Comparison of ENCODE assay signal across 1 cellular context in the genomic region with DNA sequence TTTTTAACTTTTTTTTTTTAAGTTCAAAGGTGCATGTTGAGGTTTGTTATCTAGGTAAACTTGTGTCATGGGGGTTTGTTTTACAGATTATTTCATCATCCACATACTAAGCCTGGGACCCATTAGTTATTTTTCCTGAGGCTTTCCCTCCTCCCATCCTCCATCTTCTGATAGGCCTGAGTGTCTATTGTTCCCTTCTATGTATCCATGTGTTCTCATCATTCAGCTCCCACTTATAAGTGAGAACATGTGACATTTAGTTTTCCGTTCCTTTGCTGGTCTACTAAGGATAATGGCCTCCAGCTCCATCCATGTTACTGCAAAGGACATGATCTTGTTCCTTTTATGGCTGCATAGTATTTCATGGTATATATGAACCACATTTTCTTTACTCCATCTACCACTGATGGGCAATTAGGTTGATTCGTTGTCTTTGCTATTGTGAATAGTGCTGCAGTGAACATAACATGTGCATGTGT.
TF ChIP-seq lines count a peak whose summit lies in the region.

No MANE protein-coding gene starts in this region.

TF ChIP-seq in K562, 482 proteins besides CTCF, POLR2A, EP300 and RAD21 (continued from another document and continues in another):
- TF ChIP-seq, protein P1, sequence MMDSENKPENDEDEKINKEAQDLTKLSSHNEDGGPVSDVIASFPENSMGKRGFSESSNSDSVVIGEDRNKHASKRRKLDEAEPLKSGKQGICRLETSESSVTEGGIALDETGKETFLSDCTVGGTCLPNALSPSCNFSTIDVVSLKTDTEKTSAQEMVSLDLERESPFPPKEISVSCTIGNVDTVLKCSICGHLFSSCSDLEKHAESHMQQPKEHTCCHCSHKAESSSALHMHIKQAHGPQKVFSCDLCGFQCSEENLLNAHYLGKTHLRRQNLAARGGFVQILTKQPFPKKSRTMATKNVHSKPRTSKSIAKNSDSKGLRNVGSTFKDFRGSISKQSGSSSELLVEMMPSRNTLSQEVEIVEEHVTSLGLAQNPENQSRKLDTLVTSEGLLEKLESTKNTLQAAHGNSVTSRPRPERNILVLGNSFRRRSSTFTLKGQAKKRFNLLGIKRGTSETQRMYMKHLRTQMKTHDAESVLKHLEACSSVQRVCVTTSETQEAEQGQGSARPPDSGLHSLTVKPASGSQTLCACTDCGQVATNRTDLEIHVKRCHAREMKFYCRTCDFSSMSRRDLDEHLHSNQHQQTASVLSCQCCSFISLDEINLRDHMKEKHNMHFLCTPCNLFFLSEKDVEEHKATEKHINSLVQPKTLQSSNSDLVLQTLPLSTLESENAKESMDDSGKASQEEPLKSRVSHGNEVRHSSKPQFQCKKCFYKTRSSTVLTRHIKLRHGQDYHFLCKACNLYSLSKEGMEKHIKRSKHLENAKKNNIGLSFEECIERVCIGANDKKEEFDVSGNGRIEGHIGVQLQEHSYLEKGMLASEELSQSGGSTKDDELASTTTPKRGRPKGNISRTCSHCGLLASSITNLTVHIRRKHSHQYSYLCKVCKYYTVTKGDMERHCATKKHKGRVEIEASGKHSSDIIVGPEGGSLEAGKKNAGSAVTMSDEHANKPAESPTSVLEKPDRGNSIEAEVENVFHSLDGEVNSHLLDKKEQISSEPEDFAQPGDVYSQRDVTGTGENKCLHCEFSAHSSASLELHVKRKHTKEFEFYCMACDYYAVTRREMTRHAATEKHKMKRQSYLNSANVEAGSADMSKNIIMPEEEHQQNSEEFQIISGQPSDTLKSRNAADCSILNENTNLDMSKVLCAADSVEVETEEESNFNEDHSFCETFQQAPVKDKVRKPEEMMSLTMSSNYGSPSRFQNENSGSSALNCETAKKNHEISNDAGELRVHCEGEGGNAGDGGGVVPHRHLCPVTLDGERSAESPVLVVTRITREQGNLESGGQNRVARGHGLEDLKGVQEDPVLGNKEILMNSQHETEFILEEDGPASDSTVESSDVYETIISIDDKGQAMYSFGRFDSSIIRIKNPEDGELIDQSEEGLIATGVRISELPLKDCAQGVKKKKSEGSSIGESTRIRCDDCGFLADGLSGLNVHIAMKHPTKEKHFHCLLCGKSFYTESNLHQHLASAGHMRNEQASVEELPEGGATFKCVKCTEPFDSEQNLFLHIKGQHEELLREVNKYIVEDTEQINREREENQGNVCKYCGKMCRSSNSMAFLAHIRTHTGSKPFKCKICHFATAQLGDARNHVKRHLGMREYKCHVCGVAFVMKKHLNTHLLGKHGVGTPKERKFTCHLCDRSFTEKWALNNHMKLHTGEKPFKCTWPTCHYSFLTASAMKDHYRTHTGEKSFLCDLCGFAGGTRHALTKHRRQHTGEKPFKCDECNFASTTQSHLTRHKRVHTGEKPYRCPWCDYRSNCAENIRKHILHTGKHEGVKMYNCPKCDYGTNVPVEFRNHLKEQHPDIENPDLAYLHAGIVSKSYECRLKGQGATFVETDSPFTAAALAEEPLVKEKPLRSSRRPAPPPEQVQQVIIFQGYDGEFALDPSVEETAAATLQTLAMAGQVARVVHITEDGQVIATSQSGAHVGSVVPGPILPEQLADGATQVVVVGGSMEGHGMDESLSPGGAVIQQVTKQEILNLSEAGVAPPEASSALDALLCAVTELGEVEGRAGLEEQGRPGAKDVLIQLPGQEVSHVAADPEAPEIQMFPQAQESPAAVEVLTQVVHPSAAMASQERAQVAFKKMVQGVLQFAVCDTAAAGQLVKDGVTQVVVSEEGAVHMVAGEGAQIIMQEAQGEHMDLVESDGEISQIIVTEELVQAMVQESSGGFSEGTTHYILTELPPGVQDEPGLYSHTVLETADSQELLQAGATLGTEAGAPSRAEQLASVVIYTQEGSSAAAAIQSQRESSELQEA (IDR thresholded peaks at IDR 0.05; ENCODE audit: low read depth), result no peak
- no peak for TF ChIP-seq NFATC3 (IDR thresholded peaks at IDR 0.05)
- TF ChIP-seq SMARCA4 (IDR thresholded peaks at IDR 0.05), result peak; percentile 44; the same call in 1 of the 2 replicates
- TF ChIP-seq JUND (IDR thresholded peaks at IDR 0.05; ENCODE audit: borderline replicate concordance, low read depth, low read length), result peak; percentile 47; the same call in 1 of the 2 replicates
- TF ChIP-seq JUND (tag; IDR thresholded peaks at IDR 0.05; ENCODE audit: borderline replicate concordance, low read depth, low read length), result no peak; the same call in 2 of the 3 replicates
- TF ChIP-seq, protein P2, sequence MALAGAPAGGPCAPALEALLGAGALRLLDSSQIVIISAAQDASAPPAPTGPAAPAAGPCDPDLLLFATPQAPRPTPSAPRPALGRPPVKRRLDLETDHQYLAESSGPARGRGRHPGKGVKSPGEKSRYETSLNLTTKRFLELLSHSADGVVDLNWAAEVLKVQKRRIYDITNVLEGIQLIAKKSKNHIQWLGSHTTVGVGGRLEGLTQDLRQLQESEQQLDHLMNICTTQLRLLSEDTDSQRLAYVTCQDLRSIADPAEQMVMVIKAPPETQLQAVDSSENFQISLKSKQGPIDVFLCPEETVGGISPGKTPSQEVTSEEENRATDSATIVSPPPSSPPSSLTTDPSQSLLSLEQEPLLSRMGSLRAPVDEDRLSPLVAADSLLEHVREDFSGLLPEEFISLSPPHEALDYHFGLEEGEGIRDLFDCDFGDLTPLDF (CRISPR knock-in tag; IDR thresholded peaks at IDR 0.05), result no peak
- no peak for TF ChIP-seq POLR2B (IDR thresholded peaks at IDR 0.05; ENCODE audit: low read depth, partially characterized antibody)
- no peak for TF ChIP-seq CAMTA2 (CRISPR knock-in tag; conservative IDR thresholded peaks at IDR 0.05)
- TF ChIP-seq GABPB2 (CRISPR knock-in tag; conservative IDR thresholded peaks at IDR 0.05), result no peak
- TF ChIP-seq POLR2H (tag; IDR thresholded peaks at IDR 0.05; ENCODE audit: low read depth), result peak; percentile 21; the same call in 1 of the 2 replicates
- no peak for TF ChIP-seq SMAD1 (IDR thresholded peaks at IDR 0.05; ENCODE audit: low read depth, low read length, partially characterized antibody)
- no peak for TF ChIP-seq HOXB6 (CRISPR knock-in tag; IDR thresholded peaks at IDR 0.05; ENCODE audit: borderline replicate concordance)
- TF ChIP-seq, protein P3, sequence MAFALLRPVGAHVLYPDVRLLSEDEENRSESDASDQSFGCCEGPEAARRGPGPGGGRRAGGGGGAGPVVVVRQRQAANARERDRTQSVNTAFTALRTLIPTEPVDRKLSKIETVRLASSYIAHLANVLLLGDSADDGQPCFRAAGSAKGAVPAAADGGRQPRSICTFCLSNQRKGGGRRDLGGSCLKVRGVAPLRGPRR (CRISPR knock-in tag; IDR thresholded peaks at IDR 0.05), result no peak
- TF ChIP-seq, protein P4, sequence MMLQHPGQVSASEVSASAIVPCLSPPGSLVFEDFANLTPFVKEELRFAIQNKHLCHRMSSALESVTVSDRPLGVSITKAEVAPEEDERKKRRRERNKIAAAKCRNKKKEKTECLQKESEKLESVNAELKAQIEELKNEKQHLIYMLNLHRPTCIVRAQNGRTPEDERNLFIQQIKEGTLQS (IDR thresholded peaks at IDR 0.05), result peak; percentile 89
- TF ChIP-seq, protein P4 (CRISPR knock-in tag; conservative IDR thresholded peaks at IDR 0.05), result no peak
- TF ChIP-seq, protein P5, sequence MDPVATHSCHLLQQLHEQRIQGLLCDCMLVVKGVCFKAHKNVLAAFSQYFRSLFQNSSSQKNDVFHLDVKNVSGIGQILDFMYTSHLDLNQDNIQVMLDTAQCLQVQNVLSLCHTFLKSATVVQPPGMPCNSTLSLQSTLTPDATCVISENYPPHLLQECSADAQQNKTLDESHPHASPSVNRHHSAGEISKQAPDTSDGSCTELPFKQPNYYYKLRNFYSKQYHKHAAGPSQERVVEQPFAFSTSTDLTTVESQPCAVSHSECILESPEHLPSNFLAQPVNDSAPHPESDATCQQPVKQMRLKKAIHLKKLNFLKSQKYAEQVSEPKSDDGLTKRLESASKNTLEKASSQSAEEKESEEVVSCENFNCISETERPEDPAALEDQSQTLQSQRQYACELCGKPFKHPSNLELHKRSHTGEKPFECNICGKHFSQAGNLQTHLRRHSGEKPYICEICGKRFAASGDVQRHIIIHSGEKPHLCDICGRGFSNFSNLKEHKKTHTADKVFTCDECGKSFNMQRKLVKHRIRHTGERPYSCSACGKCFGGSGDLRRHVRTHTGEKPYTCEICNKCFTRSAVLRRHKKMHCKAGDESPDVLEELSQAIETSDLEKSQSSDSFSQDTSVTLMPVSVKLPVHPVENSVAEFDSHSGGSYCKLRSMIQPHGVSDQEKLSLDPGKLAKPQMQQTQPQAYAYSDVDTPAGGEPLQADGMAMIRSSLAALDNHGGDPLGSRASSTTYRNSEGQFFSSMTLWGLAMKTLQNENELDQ (CRISPR knock-in tag; IDR thresholded peaks at IDR 0.05; ENCODE audit: borderline replicate concordance), result no peak
- TF ChIP-seq, protein P6, sequence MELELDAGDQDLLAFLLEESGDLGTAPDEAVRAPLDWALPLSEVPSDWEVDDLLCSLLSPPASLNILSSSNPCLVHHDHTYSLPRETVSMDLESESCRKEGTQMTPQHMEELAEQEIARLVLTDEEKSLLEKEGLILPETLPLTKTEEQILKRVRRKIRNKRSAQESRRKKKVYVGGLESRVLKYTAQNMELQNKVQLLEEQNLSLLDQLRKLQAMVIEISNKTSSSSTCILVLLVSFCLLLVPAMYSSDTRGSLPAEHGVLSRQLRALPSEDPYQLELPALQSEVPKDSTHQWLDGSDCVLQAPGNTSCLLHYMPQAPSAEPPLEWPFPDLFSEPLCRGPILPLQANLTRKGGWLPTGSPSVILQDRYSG (tag; conservative IDR thresholded peaks at IDR 0.05; ENCODE audit: low read depth), result no peak
- TF ChIP-seq, protein P7, sequence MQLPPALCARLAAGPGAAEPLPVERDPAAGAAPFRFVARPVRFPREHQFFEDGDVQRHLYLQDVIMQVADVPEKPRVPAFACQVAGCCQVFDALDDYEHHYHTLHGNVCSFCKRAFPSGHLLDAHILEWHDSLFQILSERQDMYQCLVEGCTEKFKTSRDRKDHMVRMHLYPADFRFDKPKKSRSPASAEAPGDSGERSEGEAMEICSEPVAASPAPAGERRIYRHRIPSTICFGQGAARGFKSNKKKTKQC (CRISPR knock-in tag; IDR thresholded peaks at IDR 0.05), result no peak
- no peak for TF ChIP-seq ZNF778 (CRISPR knock-in tag; IDR thresholded peaks at IDR 0.05)
- no peak for TF ChIP-seq KDM2B (CRISPR knock-in tag; IDR thresholded peaks at IDR 0.05)
- TF ChIP-seq MEF2A (IDR thresholded peaks at IDR 0.05; ENCODE audit: control insufficient read depth, low read depth, low read length), result no peak
- TF ChIP-seq HDGF (IDR thresholded peaks at IDR 0.05), result no peak
- TF ChIP-seq, protein P8, sequence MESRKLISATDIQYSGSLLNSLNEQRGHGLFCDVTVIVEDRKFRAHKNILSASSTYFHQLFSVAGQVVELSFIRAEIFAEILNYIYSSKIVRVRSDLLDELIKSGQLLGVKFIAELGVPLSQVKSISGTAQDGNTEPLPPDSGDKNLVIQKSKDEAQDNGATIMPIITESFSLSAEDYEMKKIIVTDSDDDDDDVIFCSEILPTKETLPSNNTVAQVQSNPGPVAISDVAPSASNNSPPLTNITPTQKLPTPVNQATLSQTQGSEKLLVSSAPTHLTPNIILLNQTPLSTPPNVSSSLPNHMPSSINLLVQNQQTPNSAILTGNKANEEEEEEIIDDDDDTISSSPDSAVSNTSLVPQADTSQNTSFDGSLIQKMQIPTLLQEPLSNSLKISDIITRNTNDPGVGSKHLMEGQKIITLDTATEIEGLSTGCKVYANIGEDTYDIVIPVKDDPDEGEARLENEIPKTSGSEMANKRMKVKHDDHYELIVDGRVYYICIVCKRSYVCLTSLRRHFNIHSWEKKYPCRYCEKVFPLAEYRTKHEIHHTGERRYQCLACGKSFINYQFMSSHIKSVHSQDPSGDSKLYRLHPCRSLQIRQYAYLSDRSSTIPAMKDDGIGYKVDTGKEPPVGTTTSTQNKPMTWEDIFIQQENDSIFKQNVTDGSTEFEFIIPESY (CRISPR knock-in tag; IDR thresholded peaks at IDR 0.05), result no peak
- peak; percentile 66; the same call in 1 of the 2 replicates for TF ChIP-seq PTTG1 (tag; IDR thresholded peaks at IDR 0.05; ENCODE audit: low read depth)
- no peak for TF ChIP-seq ZNF75A (CRISPR knock-in tag; IDR thresholded peaks at IDR 0.05)
- no peak for TF ChIP-seq ARNT (IDR thresholded peaks at IDR 0.05)
- TF ChIP-seq TARDBP (IDR thresholded peaks at IDR 0.05), result no peak
- TF ChIP-seq RUNX1 (IDR thresholded peaks at IDR 0.05; ENCODE audit: low read depth), result no peak
- no peak for TF ChIP-seq FOXA3 (CRISPR knock-in tag; conservative IDR thresholded peaks at IDR 0.05 in 1 of 2, IDR thresholded peaks at IDR 0.05 in 1 of 2)
- TF ChIP-seq MYC (IDR thresholded peaks at IDR 0.05; ENCODE audit: low read depth, low read length), result 0 out of 2 replicates have a peak, but pooled peaks have one; percentile 20
- no peak for TF ChIP-seq MYC (CRISPR knock-in tag; IDR thresholded peaks at IDR 0.05; ENCODE audit: borderline replicate concordance, low read depth)
- TF ChIP-seq SOX6 (IDR thresholded peaks at IDR 0.05), result peak; percentile 84
- peak; percentile 68 for TF ChIP-seq TEAD4 (IDR thresholded peaks at IDR 0.05; ENCODE audit: low read length)
- TF ChIP-seq TEAD4 (CRISPR knock-in tag; IDR thresholded peaks at IDR 0.05; ENCODE audit: borderline replicate concordance), result no peak
- no peak for TF ChIP-seq MAFF (IDR thresholded peaks at IDR 0.05; ENCODE audit: low read length)
- TF ChIP-seq, protein P9, sequence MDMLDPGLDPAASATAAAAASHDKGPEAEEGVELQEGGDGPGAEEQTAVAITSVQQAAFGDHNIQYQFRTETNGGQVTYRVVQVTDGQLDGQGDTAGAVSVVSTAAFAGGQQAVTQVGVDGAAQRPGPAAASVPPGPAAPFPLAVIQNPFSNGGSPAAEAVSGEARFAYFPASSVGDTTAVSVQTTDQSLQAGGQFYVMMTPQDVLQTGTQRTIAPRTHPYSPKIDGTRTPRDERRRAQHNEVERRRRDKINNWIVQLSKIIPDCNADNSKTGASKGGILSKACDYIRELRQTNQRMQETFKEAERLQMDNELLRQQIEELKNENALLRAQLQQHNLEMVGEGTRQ (CRISPR knock-in tag; IDR thresholded peaks at IDR 0.05), result no peak
- no peak for TF ChIP-seq SIRT6 (IDR thresholded peaks at IDR 0.05; ENCODE audit: low read depth, low read length)
- TF ChIP-seq, protein P10, sequence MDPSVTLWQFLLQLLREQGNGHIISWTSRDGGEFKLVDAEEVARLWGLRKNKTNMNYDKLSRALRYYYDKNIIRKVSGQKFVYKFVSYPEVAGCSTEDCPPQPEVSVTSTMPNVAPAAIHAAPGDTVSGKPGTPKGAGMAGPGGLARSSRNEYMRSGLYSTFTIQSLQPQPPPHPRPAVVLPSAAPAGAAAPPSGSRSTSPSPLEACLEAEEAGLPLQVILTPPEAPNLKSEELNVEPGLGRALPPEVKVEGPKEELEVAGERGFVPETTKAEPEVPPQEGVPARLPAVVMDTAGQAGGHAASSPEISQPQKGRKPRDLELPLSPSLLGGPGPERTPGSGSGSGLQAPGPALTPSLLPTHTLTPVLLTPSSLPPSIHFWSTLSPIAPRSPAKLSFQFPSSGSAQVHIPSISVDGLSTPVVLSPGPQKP (CRISPR knock-in tag; IDR thresholded peaks at IDR 0.05), result no peak
- no peak for TF ChIP-seq GATA2 (CRISPR knock-in tag; IDR thresholded peaks at IDR 0.05)
- TF ChIP-seq ARID1B (IDR thresholded peaks at IDR 0.05), result peak; percentile 69; the same call in 1 of the 2 replicates
- TF ChIP-seq JUN (IDR thresholded peaks at IDR 0.05; ENCODE audit: borderline replicate concordance, low read depth, low read length), result no peak
- TF ChIP-seq JUN (CRISPR knock-in tag; IDR thresholded peaks at IDR 0.05; ENCODE audit: borderline replicate concordance), result no peak
- TF ChIP-seq CBFB (CRISPR knock-in tag; IDR thresholded peaks at IDR 0.05), result no peak
- TF ChIP-seq NEUROD1 (IDR thresholded peaks at IDR 0.05; ENCODE audit: borderline replicate concordance, low read depth, low read length, partially characterized antibody), result no peak
- no peak for TF ChIP-seq RFX7 (CRISPR knock-in tag; IDR thresholded peaks at IDR 0.05)
- no peak; the same call in 1 of the 2 replicates for TF ChIP-seq KLF6 (CRISPR knock-in tag; IDR thresholded peaks at IDR 0.05; ENCODE audit: borderline replicate concordance)
